Comparison of ENCODE assay signal across 8 cellular contexts in the genomic region with DNA sequence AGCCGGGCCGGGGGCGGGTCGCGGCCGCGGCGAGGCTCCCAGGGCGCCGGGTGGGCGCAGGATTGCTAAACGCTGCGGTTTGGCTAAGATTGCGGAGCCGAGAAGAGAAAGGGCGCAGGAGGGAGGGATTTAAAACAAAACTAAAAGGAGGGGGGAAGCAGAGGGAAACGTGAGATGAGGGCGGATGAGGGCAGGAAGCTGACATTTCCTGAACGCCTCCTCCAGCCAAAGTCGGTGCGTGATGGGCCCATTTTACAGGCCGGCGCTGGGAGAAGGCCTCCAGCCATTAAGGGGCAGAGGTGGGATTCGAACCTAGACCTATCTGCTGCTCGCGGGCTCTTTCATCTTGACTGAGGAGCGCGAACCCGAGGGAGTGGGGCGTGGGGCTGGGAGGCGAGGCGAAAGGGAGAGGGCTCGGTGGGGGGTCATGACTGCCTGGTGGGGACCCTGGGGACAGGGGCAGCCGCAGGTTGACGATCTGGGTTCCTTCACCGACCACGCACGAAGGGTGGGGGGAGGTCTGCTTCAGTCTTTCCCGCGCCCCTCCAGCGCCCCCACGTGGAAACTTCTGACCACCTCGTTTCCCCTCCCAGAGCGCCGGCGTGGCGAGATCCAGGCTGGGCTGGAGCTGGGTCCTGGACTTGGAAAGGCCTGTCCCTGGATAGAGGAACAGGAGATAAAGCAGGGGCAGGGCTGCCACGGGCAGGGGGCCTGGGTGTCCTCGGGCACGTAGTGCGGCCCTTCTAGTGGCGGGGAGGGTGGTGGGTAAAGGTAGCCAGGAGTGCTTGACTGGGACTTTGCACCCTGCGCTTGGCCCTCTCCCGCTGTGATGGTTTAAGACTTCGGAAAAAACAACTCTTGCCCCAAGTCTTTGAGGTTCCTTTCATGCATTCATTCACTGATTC. TPM values are rescaled to one million over a fixed set of nuclear protein-coding genes. Genes with fewer than 3 reads are reported as not detected.
DNase-seq lines count a peak whose midpoint lies in the region; ATAC-seq and TF ChIP-seq lines count a peak whose summit lies in the region.

No MANE protein-coding gene starts in this region.

- peak overlapping the region; percentile 38 for H3K4me3 ChIP-seq in BJ (ENCODE audit: low read depth, low read length)

- intact Hi-C loops in left cardiac atrium (cut with DNase I) = loop anchor here (5.0 to 10.0 kb wide), 3 partner anchors 74 to 287 kb away; a partner anchor contains a TSS

- CTCF ChIA-PET in BJ (lab: Yijun Ruan, JAX) = interaction anchor here (0.6 to 3.8 kb wide), 25 partner anchors 8 to 313 kb away, joined by 3 to 41 read pairs (median 4); a partner anchor contains a TSS

- H3K36me3 ChIP-seq in BJ (ENCODE audit: control insufficient read depth, insufficient read depth, low read length) = no peaks in the 10 kb centered on the region

- no peaks in the 10 kb centered on the region for H3K36me3 Mint-ChIP-seq in activated naive CD8-positive, alpha-beta T cell
- H3K36me3 Mint-ChIP-seq in progenitor cell of endocrine pancreas (ENCODE audit: insufficient read depth) (no peaks in the 10 kb centered on the region), type B pancreatic cell (peaks cover 3% of the 10 kb centered on the region)

- peak overlapping the region; percentile 89 for H3K4me3 Mint-ChIP-seq in activated naive CD8-positive, alpha-beta T cell
- H3K4me3 Mint-ChIP-seq in progenitor cell of endocrine pancreas (ENCODE audit: low read depth) = peak overlapping the region; percentile 63
- H3K4me3 Mint-ChIP-seq in type B pancreatic cell = peak overlapping the region; percentile 84

- POLR2A ChIA-PET in BJ (lab: Charles Lee) = no interaction called here

- H3K9me3 Mint-ChIP-seq in activated naive CD8-positive, alpha-beta T cell (ENCODE audit: low read depth) = no peaks in the 10 kb centered on the region
- H3K9me3 Mint-ChIP-seq in progenitor cell of endocrine pancreas (ENCODE audit: low read depth) (no peaks in the 10 kb centered on the region), type B pancreatic cell (no peaks in the 10 kb centered on the region)

- DNase-seq in BJ (ENCODE audit: low read depth) = no peak
- peak; percentile 20 for DNase-seq in HS-27A (ENCODE audit: low read depth)
- peak; percentile 62 for DNase-seq in SKM-1 treated with dmso at 0.1 percent for 144 hours (lab: John Stamatoyannopoulos, UW; ENCODE audit: unreplicated experiment)
- peak; percentile 88 for DNase-seq in left cardiac atrium
- DNase-seq in progenitor cell of endocrine pancreas (ENCODE audit: low spot score, unreplicated experiment) = peak; percentile 68
- peak; percentile 80 for DNase-seq in type B pancreatic cell (ENCODE audit: extremely low spot score, unreplicated experiment)

- H3K4me1 Mint-ChIP-seq in activated naive CD8-positive, alpha-beta T cell (ENCODE audit: low read depth) = peaks cover 17% of the 10 kb centered on the region
- peaks cover 4% of the 10 kb centered on the region for H3K4me1 Mint-ChIP-seq in progenitor cell of endocrine pancreas (ENCODE audit: low read depth)
- H3K4me1 Mint-ChIP-seq in type B pancreatic cell (ENCODE audit: unreplicated experiment) = peaks cover 13% of the 10 kb centered on the region

- peak overlapping the region; percentile 83 for H3K27ac Mint-ChIP-seq in activated naive CD8-positive, alpha-beta T cell
- H3K27ac Mint-ChIP-seq in progenitor cell of endocrine pancreas (no peak overlapping the region), type B pancreatic cell (no peak overlapping the region)

- H3K27me3 Mint-ChIP-seq in activated naive CD8-positive, alpha-beta T cell = no peaks in the 10 kb centered on the region
- H3K27me3 Mint-ChIP-seq in progenitor cell of endocrine pancreas (peaks cover 62% of the 10 kb centered on the region), type B pancreatic cell (peaks cover 80% of the 10 kb centered on the region)

- peak; percentile 79 for TF ChIP-seq CTCF in BJ (IDR thresholded peaks at IDR 0.05; ENCODE audit: insufficient read depth, low read depth, low read length)
- TF ChIP-seq CTCF in progenitor cell of endocrine pancreas (IDR thresholded peaks at IDR 0.05; ENCODE audit: unreplicated experiment) = peak; percentile 76
- TF ChIP-seq CTCF in type B pancreatic cell (conservative IDR thresholded peaks at IDR 0.05) = peak; percentile 80

- H3K27me3 ChIP-seq in BJ (ENCODE audit: control insufficient read depth, insufficient read depth, low read length) = peaks cover 11% of the 10 kb centered on the region

- ATAC-seq in left cardiac atrium (peak; percentile 82 to 83), HG03159 (IDR thresholded peaks at IDR 0.05; ENCODE audit: unreplicated experiment) (no peak)

RNA-seq across cellular contexts. Expression of a gene that starts 3.8 kb away (rescaled TPM):
- not detected in 2 replicates for polyA plus RNA-seq in BJ (2011; rRNA removed)
- not detected in 2 replicates for polyA minus RNA-seq in BJ (2011; rRNA and poly(A)+ RNA removed)
- total RNA-seq in left cardiac atrium = not detected
- not detected in 2 replicates for total RNA-seq in progenitor cell of endocrine pancreas
- not detected in 2 replicates for total RNA-seq in type B pancreatic cell (ENCODE audit: low replicate concordance)
